Comparison of ENCODE assay signal across 13 cellular contexts in genomic region chr10:114577133-114577532, GRCh38.
DNase-seq lines count a peak whose midpoint lies in the region; ATAC-seq and TF ChIP-seq lines count a peak whose summit lies in the region.
"Had no signal": no experiment of that assay in that cellular context is flagged by ENCODE, and none has a peak within 500 bp of the region (broad histone marks: within the 10 kb centered on the region; RNA-seq: fewer than 3 reads in every experiment).

No MANE protein-coding gene starts in this region.

- no peaks in the 10 kb centered on the region for H3K36me3 ChIP-seq in right lobe of liver
- H3K36me3 ChIP-seq: BLaER1, uterus had no signal

- TF ChIP-seq CTCF in epithelial cell of esophagus (IDR thresholded peaks at IDR 0.05; ENCODE audit: insufficient read depth, low read depth, low read length, missing control alignments) (no peak), right lobe of liver (IDR thresholded peaks at IDR 0.05) (no peak)

- intact Hi-C loops in right lobe of liver (cut with DNase I), result no loop called here

- no peak for TF ChIP-seq POLR2A in right lobe of liver (IDR thresholded peaks at IDR 0.05)

- peaks cover 0 to 56% (median 19%) of the 10 kb centered on the region in 4 donors for H3K4me1 ChIP-seq in right lobe of liver
- H3K4me1 ChIP-seq: BLaER1, uterus had no signal

- no peaks in the 10 kb centered on the region for H3K27me3 ChIP-seq in right lobe of liver
- H3K27me3 ChIP-seq: BLaER1, uterus had no signal

- H3K4me3 ChIP-seq in epithelial cell of esophagus (ENCODE audit: low read length) (no peak overlapping the region), right lobe of liver (no peak overlapping the region)
- H3K4me3 ChIP-seq: BLaER1, uterus had no signal

- 16% methylated on average over 1 of the region's 1 CpG for WGBS in right lobe of liver (ENCODE audit: insufficient coverage, low coverage, low lambda C conversion rate, missing lambda C conversion rate)

- DNase-seq in ACHN, result peak; percentile 50
- peak; percentile 29 for DNase-seq in NCI-H460 (ENCODE audit: extremely low read depth, low read depth)
- peak; percentile 76 for DNase-seq in epithelial cell of esophagus (ENCODE audit: low read depth)
- peak in 1 of 3 donors; percentile 55 for DNase-seq in right lobe of liver
- no peak for DNase-seq in DMS 273 (lab: John Stamatoyannopoulos, UW; ENCODE audit: unreplicated experiment)
- DNase-seq in NCI-H2029 treated with DMSO at 0.1 percent for 48 hours (lab: John Stamatoyannopoulos, UW), result no peak
- no peak for DNase-seq in NCI-H1092 treated with DMSO at 0.1 percent for 48 hours (lab: John Stamatoyannopoulos, UW)
- DNase-seq: activated naive CD4-positive, alpha-beta T cell treated with anti-CD3 and anti-CD28 coated beads for 36 hours; MV-4-11 had no signal

- no peaks in the 10 kb centered on the region for H3K9me3 ChIP-seq in right lobe of liver
- H3K9me3 ChIP-seq: BLaER1, uterus had no signal

- in situ Hi-C loops in ACHN (cut with HindIII; ENCODE audit: low pct_ligation_motif_present, low pct_unique_long_range_greater_than_20kb, low sequenced_read_pairs), result no loop called here

- peak; percentile 53 to 69 (median 58) for ATAC-seq in right lobe of liver
- ATAC-seq in HG02884 (IDR thresholded peaks at IDR 0.05; ENCODE audit: unreplicated experiment), result no peak
- ATAC-seq: WTC11 had no signal

- peak overlapping the region; percentile 81 to 96 (median 89) for H3K27ac ChIP-seq in right lobe of liver
- H3K27ac ChIP-seq: BLaER1 had no signal

Comparison
In these comparisons a context has a peak if more than half of its experiments do, and no peak if none do; other contexts are left out.
1. DNase-seq: peak in ACHN (single experiment), NCI-H460 (single experiment) and epithelial cell of esophagus (single experiment); none in DMS 273 (single experiment), NCI-H2029 treated with DMSO at 0.1 percent for 48 hours (single experiment) and NCI-H1092 treated with DMSO at 0.1 percent for 48 hours (single experiment).